In genomic region chr2:26088038-26088643, GRCh38 we compare ENCODE assay signal across 8 cellular contexts. TPM values are rescaled to one million over a fixed set of nuclear protein-coding genes. Genes with fewer than 3 reads are reported as not detected.
DNase-seq lines count a peak whose midpoint lies in the region; ATAC-seq and TF ChIP-seq lines count a peak whose summit lies in the region.

No MANE protein-coding gene starts in this region.

- H3K36me3 ChIP-seq in HAP-1 (replicated peaks): peaks cover 3% of the 10 kb centered on the region; the same call in 1 of the 2 replicates

- H3K27me3 ChIP-seq in HAP-1 (ENCODE audit: low read depth): no peaks in the 10 kb centered on the region

- H3K4me1 ChIP-seq in HAP-1: peaks cover 27% of the 10 kb centered on the region

- H3K9me3 ChIP-seq in HAP-1: no peaks in the 10 kb centered on the region

- peak; percentile 86 for ATAC-seq in SK-N-SH treated with all-trans-retinoic acid at 6 μM for 48 hours
- ATAC-seq in HG02623 (IDR thresholded peaks at IDR 0.05; ENCODE audit: unreplicated experiment): no peak

- peak; percentile 81 for TF ChIP-seq CTCF in fibroblast of the aortic adventitia (IDR thresholded peaks at IDR 0.05; ENCODE audit: insufficient read depth, low read length)

- DNase-seq in D341Med (ENCODE audit: low spot score) (peak; percentile 51), HAP-1 (ENCODE audit: low spot score in 2 of 2) (peak; percentile 35 to 48), fibroblast of the aortic adventitia (ENCODE audit: low read depth) (peak; percentile 37), pons (ENCODE audit: low spot score) (peak; percentile 76), NCI-H446 treated with DMSO at 0.1 percent for 48 hours (lab: John Stamatoyannopoulos, UW) (no peak)
- DNase-seq in activated effector memory CD4-positive, alpha-beta T cell treated with Interleukin-2 at 50 U/mL for 16 hours: no peak

- H3K4me3 ChIP-seq in HAP-1 (no peak overlapping the region), fibroblast of the aortic adventitia (ENCODE audit: low read depth, low read length) (no peak overlapping the region)

- in situ Hi-C loops in HAP-1 (cut with MboI; ENCODE audit: low sequenced_read_pairs): no loop called here

TF ChIP-seq in SK-N-SH treated with all-trans-retinoic acid at 6 μM for 48 hours, 23 proteins besides CTCF, POLR2A, EP300 and RAD21:
- TF ChIP-seq, protein P1, sequence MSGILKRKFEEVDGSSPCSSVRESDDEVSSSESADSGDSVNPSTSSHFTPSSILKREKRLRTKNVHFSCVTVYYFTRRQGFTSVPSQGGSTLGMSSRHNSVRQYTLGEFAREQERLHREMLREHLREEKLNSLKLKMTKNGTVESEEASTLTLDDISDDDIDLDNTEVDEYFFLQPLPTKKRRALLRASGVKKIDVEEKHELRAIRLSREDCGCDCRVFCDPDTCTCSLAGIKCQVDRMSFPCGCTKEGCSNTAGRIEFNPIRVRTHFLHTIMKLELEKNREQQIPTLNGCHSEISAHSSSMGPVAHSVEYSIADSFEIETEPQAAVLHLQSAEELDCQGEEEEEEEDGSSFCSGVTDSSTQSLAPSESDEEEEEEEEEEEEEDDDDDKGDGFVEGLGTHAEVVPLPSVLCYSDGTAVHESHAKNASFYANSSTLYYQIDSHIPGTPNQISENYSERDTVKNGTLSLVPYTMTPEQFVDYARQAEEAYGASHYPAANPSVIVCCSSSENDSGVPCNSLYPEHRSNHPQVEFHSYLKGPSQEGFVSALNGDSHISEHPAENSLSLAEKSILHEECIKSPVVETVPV (CRISPR knock-in tag; IDR thresholded peaks at IDR 0.05): no peak
- TF ChIP-seq ESRRG (CRISPR knock-in tag; IDR thresholded peaks at IDR 0.05): no peak
- TF ChIP-seq BACH2 (CRISPR knock-in tag; IDR thresholded peaks at IDR 0.05; ENCODE audit: borderline replicate concordance): no peak
- no peak for TF ChIP-seq TOX (CRISPR knock-in tag; IDR thresholded peaks at IDR 0.05; ENCODE audit: borderline replicate concordance)
- no peak for TF ChIP-seq CREB5 (CRISPR knock-in tag; IDR thresholded peaks at IDR 0.05; ENCODE audit: low read depth)
- no peak for TF ChIP-seq SNAI2 (CRISPR knock-in tag; IDR thresholded peaks at IDR 0.05)
- TF ChIP-seq, protein P2, sequence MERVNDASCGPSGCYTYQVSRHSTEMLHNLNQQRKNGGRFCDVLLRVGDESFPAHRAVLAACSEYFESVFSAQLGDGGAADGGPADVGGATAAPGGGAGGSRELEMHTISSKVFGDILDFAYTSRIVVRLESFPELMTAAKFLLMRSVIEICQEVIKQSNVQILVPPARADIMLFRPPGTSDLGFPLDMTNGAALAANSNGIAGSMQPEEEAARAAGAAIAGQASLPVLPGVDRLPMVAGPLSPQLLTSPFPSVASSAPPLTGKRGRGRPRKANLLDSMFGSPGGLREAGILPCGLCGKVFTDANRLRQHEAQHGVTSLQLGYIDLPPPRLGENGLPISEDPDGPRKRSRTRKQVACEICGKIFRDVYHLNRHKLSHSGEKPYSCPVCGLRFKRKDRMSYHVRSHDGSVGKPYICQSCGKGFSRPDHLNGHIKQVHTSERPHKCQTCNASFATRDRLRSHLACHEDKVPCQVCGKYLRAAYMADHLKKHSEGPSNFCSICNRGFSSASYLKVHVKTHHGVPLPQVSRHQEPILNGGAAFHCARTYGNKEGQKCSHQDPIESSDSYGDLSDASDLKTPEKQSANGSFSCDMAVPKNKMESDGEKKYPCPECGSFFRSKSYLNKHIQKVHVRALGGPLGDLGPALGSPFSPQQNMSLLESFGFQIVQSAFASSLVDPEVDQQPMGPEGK (CRISPR knock-in tag; IDR thresholded peaks at IDR 0.05; ENCODE audit: borderline replicate concordance): no peak
- no peak for TF ChIP-seq ZNF70 (CRISPR knock-in tag; IDR thresholded peaks at IDR 0.05)
- TF ChIP-seq ARNTL (CRISPR knock-in tag; IDR thresholded peaks at IDR 0.05; ENCODE audit: borderline replicate concordance, low read depth): no peak
- TF ChIP-seq, protein P3, sequence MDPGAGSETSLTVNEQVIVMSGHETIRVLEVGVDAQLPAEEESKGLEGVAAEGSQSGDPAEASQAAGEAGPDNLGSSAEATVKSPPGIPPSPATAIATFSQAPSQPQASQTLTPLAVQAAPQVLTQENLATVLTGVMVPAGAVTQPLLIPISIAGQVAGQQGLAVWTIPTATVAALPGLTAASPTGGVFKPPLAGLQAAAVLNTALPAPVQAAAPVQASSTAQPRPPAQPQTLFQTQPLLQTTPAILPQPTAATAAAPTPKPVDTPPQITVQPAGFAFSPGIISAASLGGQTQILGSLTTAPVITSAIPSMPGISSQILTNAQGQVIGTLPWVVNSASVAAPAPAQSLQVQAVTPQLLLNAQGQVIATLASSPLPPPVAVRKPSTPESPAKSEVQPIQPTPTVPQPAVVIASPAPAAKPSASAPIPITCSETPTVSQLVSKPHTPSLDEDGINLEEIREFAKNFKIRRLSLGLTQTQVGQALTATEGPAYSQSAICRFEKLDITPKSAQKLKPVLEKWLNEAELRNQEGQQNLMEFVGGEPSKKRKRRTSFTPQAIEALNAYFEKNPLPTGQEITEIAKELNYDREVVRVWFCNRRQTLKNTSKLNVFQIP (CRISPR knock-in tag; IDR thresholded peaks at IDR 0.05; ENCODE audit: borderline replicate concordance, low read depth): no peak
- TF ChIP-seq ZFP3 (CRISPR knock-in tag; IDR thresholded peaks at IDR 0.05): no peak
- no peak for TF ChIP-seq ZFP30 (CRISPR knock-in tag; IDR thresholded peaks at IDR 0.05)
- no peak for TF ChIP-seq CSDC2 (CRISPR knock-in tag; IDR thresholded peaks at IDR 0.05)
- TF ChIP-seq GLIS3 (CRISPR knock-in tag; IDR thresholded peaks at IDR 0.05): no peak
- no peak for TF ChIP-seq TCF4 (CRISPR knock-in tag; IDR thresholded peaks at IDR 0.05; ENCODE audit: borderline replicate concordance)
- no peak for TF ChIP-seq ZC3H10 (CRISPR knock-in tag; IDR thresholded peaks at IDR 0.05)
- no peak for TF ChIP-seq OSR1 (CRISPR knock-in tag; IDR thresholded peaks at IDR 0.05)
- TF ChIP-seq RARB (CRISPR knock-in tag; IDR thresholded peaks at IDR 0.05): no peak
- TF ChIP-seq ZNF565 (CRISPR knock-in tag; conservative IDR thresholded peaks at IDR 0.05; ENCODE audit: low read depth): no peak

RNA-seq across cellular contexts. Expression of gene RAB10, which starts 54.3 kb away (rescaled TPM):
- 234 and 357 TPM in 2 replicates for total RNA-seq in fibroblast of the aortic adventitia (ENCODE audit: low replicate concordance)

Comparison
In these comparisons a context has a peak if more than half of its experiments do, and no peak if none do; other contexts are left out.
1. DNase-seq: peak in D341Med (single experiment), HAP-1 (2 of 2), fibroblast of the aortic adventitia (single experiment) and pons (single experiment); none in activated effector memory CD4-positive, alpha-beta T cell treated with Interleukin-2 at 50 U/mL for 16 hours (single experiment) and NCI-H446 treated with DMSO at 0.1 percent for 48 hours (single experiment).